In genomic region chr1:32962248-32962896, GRCh38 we compare ENCODE assay signal across 8 cellular contexts. TPM values are rescaled to one million over a fixed set of nuclear protein-coding genes. Genes with fewer than 3 reads are reported as not detected.
DNase-seq lines count a peak whose midpoint lies in the region; TF ChIP-seq lines count a peak whose summit lies in the region.

No MANE protein-coding gene starts in this region.

- no peaks in the 10 kb centered on the region for H3K9me2 ChIP-seq in OCI-LY1 (ENCODE audit: low read depth, low read length)

- H3K79me2 ChIP-seq in OCI-LY1 (ENCODE audit: insufficient read depth, low read length): peaks cover 14% of the 10 kb centered on the region; the same call in 1 of the 2 replicates

- no peaks in the 10 kb centered on the region for H3K27me3 ChIP-seq in OCI-LY1 (ENCODE audit: insufficient read depth, low read length)
- no peaks in the 10 kb centered on the region for H3K27me3 ChIP-seq in endodermal cell (ENCODE audit: control insufficient read depth, insufficient read depth, low read length, poor library complexity, severe bottlenecking)

- H3K9me3 Mint-ChIP-seq in activated T-cell treated with anti-CD3 and anti-CD28 coated beads, Interleukin-2, amount 50 U/mL, for 24 hours: no peaks in the 10 kb centered on the region
- H3K9me3 Mint-ChIP-seq in endodermal cell: no peaks in the 10 kb centered on the region
- H3K9me3 Mint-ChIP-seq in osteocyte (ENCODE audit: unreplicated experiment): no peaks in the 10 kb centered on the region

- H3K4me1 Mint-ChIP-seq in activated T-cell treated with anti-CD3 and anti-CD28 coated beads, Interleukin-2, amount 50 U/mL, for 24 hours (ENCODE audit: low read depth): peaks cover 62% of the 10 kb centered on the region
- H3K4me1 Mint-ChIP-seq in endodermal cell (peaks cover 19% of the 10 kb centered on the region), osteocyte (ENCODE audit: unreplicated experiment) (peaks cover 27% of the 10 kb centered on the region)

- H3K27me3 Mint-ChIP-seq in activated T-cell treated with anti-CD3 and anti-CD28 coated beads, Interleukin-2, amount 50 U/mL, for 24 hours: no peaks in the 10 kb centered on the region
- H3K27me3 Mint-ChIP-seq in endodermal cell (ENCODE audit: insufficient read depth) (peaks cover 16% of the 10 kb centered on the region), osteocyte (ENCODE audit: unreplicated experiment) (peaks cover 5% of the 10 kb centered on the region)

- no peak overlapping the region for H2AFZ ChIP-seq in OCI-LY1 (ENCODE audit: low read length)

- H3K36me3 ChIP-seq in OCI-LY1 (ENCODE audit: insufficient read depth, low read length) (no peaks in the 10 kb centered on the region), endodermal cell (ENCODE audit: control insufficient read depth, insufficient read depth, low read length) (no peaks in the 10 kb centered on the region)

- H3K27ac Mint-ChIP-seq in activated T-cell treated with anti-CD3 and anti-CD28 coated beads, Interleukin-2, amount 50 U/mL, for 24 hours: peak overlapping the region; percentile 48
- H3K27ac Mint-ChIP-seq in endodermal cell (no peak overlapping the region), osteocyte (ENCODE audit: unreplicated experiment) (peak overlapping the region; percentile 32)

- peak overlapping the region; percentile 46 for H3K9ac ChIP-seq in OCI-LY1 (ENCODE audit: low read length)
- H3K9ac ChIP-seq in endodermal cell (ENCODE audit: extremely low read depth, low read length, poor library complexity, severe bottlenecking): peak overlapping the region; percentile 23

- 0 out of 2 replicates have a peak, but pooled peaks cover 4% of the 10 kb centered on the region for H3F3A ChIP-seq in OCI-LY1 (ENCODE audit: insufficient read depth, low read length)

- H3K4me3 ChIP-seq in OCI-LY1 (ENCODE audit: low read depth, low read length, poor library complexity, severe bottlenecking): peak overlapping the region; percentile 90
- H3K4me3 ChIP-seq in endodermal cell (ENCODE audit: low read length): peak overlapping the region; percentile 86

- H3K27ac ChIP-seq in OCI-LY1 (ENCODE audit: low read depth, low read length, poor library complexity, severe bottlenecking) (peak overlapping the region; percentile 58), endodermal cell (ENCODE audit: low read depth, low read length) (no peak overlapping the region)

- H3K4me1 ChIP-seq in OCI-LY1 (ENCODE audit: insufficient read depth, low read length, severe bottlenecking): peaks cover 64% of the 10 kb centered on the region
- H3K4me1 ChIP-seq in endodermal cell (ENCODE audit: control insufficient read depth, insufficient read depth, low read length): peaks cover 3% of the 10 kb centered on the region

- no peaks in the 10 kb centered on the region for H3K9me3 ChIP-seq in OCI-LY1 (ENCODE audit: low read length)
- no peaks in the 10 kb centered on the region for H3K9me3 ChIP-seq in endodermal cell (ENCODE audit: control insufficient read depth, low read length)

- TF ChIP-seq CTCF in OCI-LY1 (IDR thresholded peaks at IDR 0.05; ENCODE audit: low read length) (no peak), endodermal cell (conservative IDR thresholded peaks at IDR 0.05) (no peak), osteocyte (IDR thresholded peaks at IDR 0.05) (no peak)

- peaks cover 10% of the 10 kb centered on the region for H3K36me3 Mint-ChIP-seq in activated T-cell treated with anti-CD3 and anti-CD28 coated beads, Interleukin-2, amount 50 U/mL, for 24 hours (ENCODE audit: low read depth)
- H3K36me3 Mint-ChIP-seq in endodermal cell (ENCODE audit: low read depth) (no peaks in the 10 kb centered on the region), osteocyte (ENCODE audit: unreplicated experiment) (no peaks in the 10 kb centered on the region)

- H3K4me3 Mint-ChIP-seq in activated T-cell treated with anti-CD3 and anti-CD28 coated beads, Interleukin-2, amount 50 U/mL, for 24 hours: peak overlapping the region; percentile 86
- H3K4me3 Mint-ChIP-seq in endodermal cell (peak overlapping the region; percentile 70), osteocyte (ENCODE audit: unreplicated experiment) (peak overlapping the region; percentile 82)

- H4K20me1 ChIP-seq in OCI-LY1 (ENCODE audit: insufficient read depth, low read length): no peaks in the 10 kb centered on the region

- WGBS in endodermal cell (ENCODE audit: insufficient coverage in 1 of 2, insufficient read length in 1 of 2), 2 experiments: 85 to 92% methylated on average over 6 of the region's 6 CpGs

- no peak for DNase-seq in activated T-cell treated with anti-CD3 and anti-CD28 coated beads, Interleukin-2, amount 50 U/mL, for 24 hours
- DNase-seq in activated T-cell treated with anti-CD3 and anti-CD28 coated beads for 4 hours (no peak), endodermal cell (no peak), osteocyte (ENCODE audit: extremely low spot score, unreplicated experiment) (no peak), midbrain (lab: John Stamatoyannopoulos, UW) (no peak), NCI-H2029 (lab: John Stamatoyannopoulos, UW) (no peak), NCI-H526 treated with DMSO at 0.1 percent for 48 hours (lab: John Stamatoyannopoulos, UW) (no peak)

- H3K4me2 ChIP-seq in OCI-LY1 (ENCODE audit: low read length): peak overlapping the region; percentile 72

RNA-seq across cellular contexts. Expression of gene RNF19B, which starts 2.2 kb away (rescaled TPM):
- total RNA-seq in endodermal cell (10 to 100 TPM; 17.8 TPM), osteocyte (12.6 and 15.3 TPM in 2 replicates)
- polyA plus RNA-seq in endodermal cell (2013, experiment 1 of 2): 13.1 TPM
- polyA plus RNA-seq in endodermal cell (2013, experiment 2 of 2): 12.7 TPM
